Comparison of ENCODE assay signal across 17 cellular contexts in genomic region chr1:23148084-23148483, GRCh38. TPM values are rescaled to one million over a fixed set of nuclear protein-coding genes. Genes with fewer than 3 reads are reported as not detected.
A peak's percentile ranks its signal among the peaks of the same experiment; 100 is the strongest.
DNase-seq lines count a peak whose midpoint lies in the region; ATAC-seq and TF ChIP-seq lines count a peak whose summit lies in the region.
"Had no signal": no experiment of that assay in that cellular context is flagged by ENCODE, and none has a peak within 500 bp of the region (broad histone marks: within the 10 kb centered on the region; RNA-seq: fewer than 3 reads in every experiment).

No MANE protein-coding gene starts in this region.

- H3K4me3 ChIP-seq in RWPE2 (ENCODE audit: severe bottlenecking) (no peak overlapping the region), parathyroid adenoma (ENCODE audit: low read depth, low read length) (no peak overlapping the region), gastrocnemius medialis (no peak overlapping the region)
- H3K4me3 ChIP-seq: right atrium auricular region, SK-N-MC had no signal

- no peak for TF ChIP-seq POLR2A in gastrocnemius medialis (IDR thresholded peaks at IDR 0.05)

- H3K9me3 ChIP-seq in RWPE2 (ENCODE audit: severe bottlenecking): no peaks in the 10 kb centered on the region
- H3K9me3 ChIP-seq in parathyroid adenoma (ENCODE audit: control insufficient read depth, low read length): no peaks in the 10 kb centered on the region
- no peaks in the 10 kb centered on the region for H3K9me3 ChIP-seq in gastrocnemius medialis
- H3K9me3 ChIP-seq: Caco-2, right atrium auricular region had no signal

- H3K27ac ChIP-seq in RWPE2 (ENCODE audit: poor library complexity, severe bottlenecking) (peak overlapping the region; percentile 19), parathyroid adenoma (no peak overlapping the region), gastrocnemius medialis (no peak overlapping the region)
- H3K27ac ChIP-seq: right atrium auricular region, SK-N-MC had no signal

- H3K4me1 Mint-ChIP-seq in activated T-cell treated with anti-CD3 and anti-CD28 coated beads, Interleukin-2, amount 50 U/mL, for 24 hours (ENCODE audit: low read depth): peaks cover 36% of the 10 kb centered on the region
- peaks cover 18% of the 10 kb centered on the region for H3K4me1 Mint-ChIP-seq in activated naive CD8-positive, alpha-beta T cell treated with anti-CD3 and anti-CD28 coated beads, Interleukin-2, amount 50 U/mL, for 24 hours

- no peaks in the 10 kb centered on the region for H3K27me3 Mint-ChIP-seq in activated T-cell treated with anti-CD3 and anti-CD28 coated beads, Interleukin-2, amount 50 U/mL, for 24 hours
- no peaks in the 10 kb centered on the region for H3K27me3 Mint-ChIP-seq in activated naive CD8-positive, alpha-beta T cell treated with anti-CD3 and anti-CD28 coated beads, Interleukin-2, amount 50 U/mL, for 24 hours

- H3K79me2 ChIP-seq in parathyroid adenoma: peaks cover 15% of the 10 kb centered on the region

- H3K4me2 ChIP-seq in parathyroid adenoma (ENCODE audit: low read length): peak overlapping the region; percentile 29

- no peak for DNase-seq in activated T-cell treated with anti-CD3 and anti-CD28 coated beads, Interleukin-2, amount 50 U/mL, for 24 hours
- DNase-seq in activated T-cell treated with anti-CD3 and anti-CD28 coated beads, Interleukin-2, amount 50 U/mL, for 48 hours: no peak
- DNase-seq in RWPE2 (ENCODE audit: low spot score): no peak
- DNase-seq in activated naive CD8-positive, alpha-beta T cell treated with anti-CD3 and anti-CD28 coated beads, Interleukin-2, amount 50 U/mL, for 24 hours: no peak
- DNase-seq in stimulated activated CD4-positive, alpha-beta T cell treated with anti-CD3 and anti-CD28 coated beads, Interleukin-4, amount 100 ng/mL, for 4 hours: no peak
- DNase-seq in NCI-H69 (lab: John Stamatoyannopoulos, UW): no peak
- no peak for DNase-seq in gastrocnemius medialis
- DNase-seq: amygdala, Caco-2, HFFc6, hippocampal formation, kidney glomerular epithelial cell, NCI-H1417 had no signal

- peaks cover 6% of the 10 kb centered on the region for H3K36me3 Mint-ChIP-seq in activated T-cell treated with anti-CD3 and anti-CD28 coated beads, Interleukin-2, amount 50 U/mL, for 24 hours (ENCODE audit: low read depth)
- peaks cover 3% of the 10 kb centered on the region for H3K36me3 Mint-ChIP-seq in activated naive CD8-positive, alpha-beta T cell treated with anti-CD3 and anti-CD28 coated beads, Interleukin-2, amount 50 U/mL, for 24 hours (ENCODE audit: low read depth)

- H3K27me3 ChIP-seq in RWPE2 (ENCODE audit: insufficient read depth, poor library complexity, severe bottlenecking) (no peaks in the 10 kb centered on the region), parathyroid adenoma (ENCODE audit: control insufficient read depth, insufficient read depth, low read length) (no peaks in the 10 kb centered on the region), gastrocnemius medialis (no peaks in the 10 kb centered on the region)
- H3K27me3 ChIP-seq: right atrium auricular region had no signal

- TF ChIP-seq CTCF in RWPE2 (IDR thresholded peaks at IDR 0.05; ENCODE audit: poor library complexity, severe bottlenecking) (no peak), parathyroid adenoma (IDR thresholded peaks at IDR 0.05) (no peak), gastrocnemius medialis (IDR thresholded peaks at IDR 0.05 in 4 of 5, conservative IDR thresholded peaks at IDR 0.05 in 1 of 5) (no peak)

- H3K9me3 Mint-ChIP-seq in activated T-cell treated with anti-CD3 and anti-CD28 coated beads, Interleukin-2, amount 50 U/mL, for 24 hours: no peaks in the 10 kb centered on the region
- no peaks in the 10 kb centered on the region for H3K9me3 Mint-ChIP-seq in activated naive CD8-positive, alpha-beta T cell treated with anti-CD3 and anti-CD28 coated beads, Interleukin-2, amount 50 U/mL, for 24 hours
- H3K9me3 Mint-ChIP-seq: HFFc6 had no signal

- intact Hi-C loops in gastrocnemius medialis (cut with DNase I; ENCODE audit: low total_unique reads): no loop called here

- in situ Hi-C loops in gastrocnemius medialis (cut with MboI; ENCODE audit: low sequenced_read_pairs in 4 of 4): no loop called here

- H2AFZ ChIP-seq in parathyroid adenoma: no peak overlapping the region

- H3K4me3 Mint-ChIP-seq in activated T-cell treated with anti-CD3 and anti-CD28 coated beads, Interleukin-2, amount 50 U/mL, for 24 hours: peak overlapping the region; percentile 56
- peak overlapping the region; percentile 30 for H3K4me3 Mint-ChIP-seq in activated naive CD8-positive, alpha-beta T cell treated with anti-CD3 and anti-CD28 coated beads, Interleukin-2, amount 50 U/mL, for 24 hours
- H3K4me3 Mint-ChIP-seq: HFFc6 had no signal

- no peak overlapping the region for H3K9ac ChIP-seq in parathyroid adenoma

- H3K4me1 ChIP-seq in RWPE2 (ENCODE audit: insufficient read depth, poor library complexity, severe bottlenecking) (peaks cover 19% of the 10 kb centered on the region), parathyroid adenoma (peaks cover 6% of the 10 kb centered on the region), gastrocnemius medialis (peaks cover 0 to 5% of the 10 kb centered on the region in 2 donors)

- H3K36me3 ChIP-seq in RWPE2 (ENCODE audit: low read depth) (peaks cover 26% of the 10 kb centered on the region), parathyroid adenoma (ENCODE audit: control insufficient read depth, insufficient read depth, low read length) (no peaks in the 10 kb centered on the region), gastrocnemius medialis (no peaks in the 10 kb centered on the region)
- H3K36me3 ChIP-seq: right atrium auricular region had no signal

- peak overlapping the region; percentile 91 for H3K27ac Mint-ChIP-seq in activated T-cell treated with anti-CD3 and anti-CD28 coated beads, Interleukin-2, amount 50 U/mL, for 24 hours
- peak overlapping the region; percentile 75 for H3K27ac Mint-ChIP-seq in activated naive CD8-positive, alpha-beta T cell treated with anti-CD3 and anti-CD28 coated beads, Interleukin-2, amount 50 U/mL, for 24 hours
- H3K27ac Mint-ChIP-seq: HFFc6 had no signal

- no peak for ATAC-seq in RWPE2 (ENCODE audit: low read depth)
- ATAC-seq in activated naive CD8-positive, alpha-beta T cell treated with anti-CD3 and anti-CD28 coated beads, Interleukin-2, amount 50 U/mL, for 24 hours: peak; percentile 87
- ATAC-seq in gastrocnemius medialis: no peak
- ATAC-seq: Panc1 had no signal

RNA-seq across cellular contexts. Expression of gene LUZP1, which starts 20.6 kb away (rescaled TPM):
- total RNA-seq in gastrocnemius medialis: 1 to 10 TPM; 4.1 to 5.4 (median 4.9) TPM
